2 cellular contexts compared by ENCODE assay signal in genomic region chr6:2986722-2987196, GRCh38.
TF ChIP-seq lines count a peak whose summit lies in the region.

No MANE protein-coding gene starts in this region.

TF ChIP-seq in HEK293, 187 proteins besides CTCF, POLR2A, EP300 and RAD21 (continues in another document):
- TF ChIP-seq PRDM4 (tag by site-specific recombination; IDR thresholded peaks at IDR 0.05): 0 out of 2 replicates have a peak, but pooled peaks have one; percentile 40
- TF ChIP-seq ZNF366 (tag by site-specific recombination; conservative IDR thresholded peaks at IDR 0.05): peak; percentile 63
- peak; percentile 45; the same call in 1 of the 2 replicates for TF ChIP-seq OSR2 (tag by site-specific recombination; IDR thresholded peaks at IDR 0.05)
- peak; percentile 70 for TF ChIP-seq KLF10 (tag by site-specific recombination; IDR thresholded peaks at IDR 0.05)
- no peak for TF ChIP-seq ZIC2 (tag by site-specific recombination; IDR thresholded peaks at IDR 0.05)
- peak; percentile 46 for TF ChIP-seq ZXDB (tag by site-specific recombination; IDR thresholded peaks at IDR 0.05)
- peak; percentile 44; the same call in 1 of the 2 replicates for TF ChIP-seq ZBTB44 (tag by site-specific recombination; IDR thresholded peaks at IDR 0.05)
- TF ChIP-seq ZNF394 (tag by site-specific recombination; IDR thresholded peaks at IDR 0.05; ENCODE audit: borderline replicate concordance): no peak
- TF ChIP-seq ZNF785 (tag by site-specific recombination; IDR thresholded peaks at IDR 0.05): no peak
- no peak for TF ChIP-seq ZNF48 (tag by site-specific recombination; IDR thresholded peaks at IDR 0.05)
- TF ChIP-seq ZNF239 (tag by site-specific recombination; IDR thresholded peaks at IDR 0.05): no peak
- no peak for TF ChIP-seq ZNF701 (tag by site-specific recombination; IDR thresholded peaks at IDR 0.05)
- 0 out of 2 replicates have a peak, but pooled peaks have one; percentile 11 for TF ChIP-seq GLI2 (tag by site-specific recombination; IDR thresholded peaks at IDR 0.05; ENCODE audit: borderline replicate concordance, low read depth)
- TF ChIP-seq SP7 (tag by site-specific recombination; IDR thresholded peaks at IDR 0.05): peak; percentile 89
- TF ChIP-seq PATZ1 (tag by site-specific recombination; IDR thresholded peaks at IDR 0.05): peak; percentile 12; the same call in 1 of the 2 replicates
- TF ChIP-seq PRDM6 (tag by site-specific recombination; IDR thresholded peaks at IDR 0.05): peak; percentile 74
- peak; percentile 52; the same call in 1 of the 2 replicates for TF ChIP-seq ZNF513 (tag by site-specific recombination; IDR thresholded peaks at IDR 0.05)
- TF ChIP-seq ZNF274 (IDR thresholded peaks at IDR 0.05; ENCODE audit: low read length): no peak
- no peak for TF ChIP-seq ZNF274 (tag by site-specific recombination; IDR thresholded peaks at IDR 0.05; ENCODE audit: borderline replicate concordance)
- no peak for TF ChIP-seq KLF16 (tag by site-specific recombination; IDR thresholded peaks at IDR 0.05)

TF ChIP-seq in HepG2, 621 proteins besides CTCF, POLR2A, EP300 and RAD21:
- TF ChIP-seq IRF1 (CRISPR knock-in tag; IDR thresholded peaks at IDR 0.05; ENCODE audit: low read depth) (no peak), FOXP1 (IDR thresholded peaks at IDR 0.05) (no peak), FOXP1 (CRISPR knock-in tag; IDR thresholded peaks at IDR 0.05) (no peak), ZNF646 (CRISPR knock-in tag; IDR thresholded peaks at IDR 0.05) (no peak), IKZF1 (IDR thresholded peaks at IDR 0.05) (no peak), ISL2 (CRISPR knock-in tag; IDR thresholded peaks at IDR 0.05) (no peak), MXD1 (CRISPR knock-in tag; IDR thresholded peaks at IDR 0.05) (no peak), SNAPC5 (CRISPR knock-in tag; IDR thresholded peaks at IDR 0.05; ENCODE audit: borderline replicate concordance) (no peak)
